In genomic region chr6:27311806-27312145, GRCh38 we compare ENCODE assay signal across 11 cellular contexts. TPM values are rescaled to one million over a fixed set of nuclear protein-coding genes. Genes with fewer than 3 reads are reported as not detected.
DNase-seq lines count a peak whose midpoint lies in the region; ATAC-seq and TF ChIP-seq lines count a peak whose summit lies in the region.
"Had no signal": no experiment of that assay in that cellular context is flagged by ENCODE, and none has a peak within 500 bp of the region (broad histone marks: within the 10 kb centered on the region; RNA-seq: fewer than 3 reads in every experiment).

No MANE protein-coding gene starts in this region.

- no peaks in the 10 kb centered on the region for H4K20me1 ChIP-seq in PC-9 (ENCODE audit: insufficient read depth)

- no peaks in the 10 kb centered on the region for H3K79me1 ChIP-seq in neuronal stem cell (ENCODE audit: low read depth, low read length)

- TF ChIP-seq CTCF in CD4-positive, alpha-beta T cell (IDR thresholded peaks at IDR 0.05) = no peak
- TF ChIP-seq CTCF in PC-9 (conservative IDR thresholded peaks at IDR 0.05) (no peak), epithelial cell of proximal tubule (conservative IDR thresholded peaks at IDR 0.05; ENCODE audit: low read depth, low read length) (no peak)

- BruUV-seq in PC-9 (replicated peaks; lab: Mats Ljungman, UMichigan) = no TSS peak

- H2BK15ac ChIP-seq in neuronal stem cell (ENCODE audit: low read length) = no peak overlapping the region

- no peaks in the 10 kb centered on the region for H3K9me3 ChIP-seq in CD4-positive, alpha-beta T cell (ENCODE audit: control insufficient read depth, low read length)
- peaks cover 6% of the 10 kb centered on the region for H3K9me3 ChIP-seq in PC-9 (ENCODE audit: insufficient read depth, low read depth)
- H3K9me3 ChIP-seq in neuronal stem cell (replicated peaks in 1 of 2; ENCODE audit: control insufficient read depth in 2 of 2, insufficient read depth in 1 of 2, low read depth in 1 of 2, low read length in 2 of 2) = peaks cover 0 to 5% of the 10 kb centered on the region in 2 donors

- H3K27ac Mint-ChIP-seq in CD4-positive, alpha-beta T cell = no peak overlapping the region

- POLR2A ChIA-PET in CD4-positive, alpha-beta T cell (lab: Charles Lee) = interaction anchor here (1.0 to 1.6 kb wide), 2 partner anchors 134 to 167 kb away, joined by 6 to 10 read pairs; no protein-coding TSS in a partner anchor
- POLR2A ChIA-PET in PC-9 (lab: Charles Lee; ENCODE audit: unreplicated experiment) = no interaction called here

- H3F3A ChIP-seq in PC-9 (ENCODE audit: insufficient read depth, low read depth) = no peaks in the 10 kb centered on the region

- H3K27me3 Mint-ChIP-seq in CD4-positive, alpha-beta T cell = peaks cover 92% of the 10 kb centered on the region

- H3K14ac ChIP-seq in neuronal stem cell (ENCODE audit: low read length) = no peak overlapping the region

- H3K9me3 Mint-ChIP-seq in CD4-positive, alpha-beta T cell = no peaks in the 10 kb centered on the region

- no peak for ATAC-seq in CD4-positive, alpha-beta T cell (ENCODE audit: poor library complexity)

- no peaks in the 10 kb centered on the region for H3K9me2 ChIP-seq in PC-9 (ENCODE audit: insufficient read depth)

- peak overlapping the region; percentile 77; the same call in 1 of the 2 replicates for H3K4me2 ChIP-seq in PC-9
- H3K4me2 ChIP-seq in neuronal stem cell (ENCODE audit: insufficient read depth, low read length, poor library complexity, severe bottlenecking) = peak overlapping the region; percentile 87

- H3K4ac ChIP-seq in neuronal stem cell (ENCODE audit: low read length) = no peak overlapping the region

- peak overlapping the region; percentile 83 for H3K4me3 Mint-ChIP-seq in CD4-positive, alpha-beta T cell

- CTCF ChIA-PET in CD4-positive, alpha-beta T cell (lab: Charles Lee) = interaction anchor here (0.9 to 1.9 kb wide), 4 partner anchors 137 to 584 kb away, joined by 3 to 10 read pairs (median 4); a partner anchor contains a TSS
- CTCF ChIA-PET in PC-9 (lab: Charles Lee) = interaction anchor here (1.0 to 1.8 kb wide), 2 partner anchors 61 to 440 kb away, joined by 3 to 10 read pairs; no protein-coding TSS in a partner anchor

- no peak overlapping the region for H2AFZ ChIP-seq in PC-9
- H2AFZ ChIP-seq in neuronal stem cell (ENCODE audit: low read length) = peak overlapping the region; percentile 91

- H2BK5ac ChIP-seq in neuronal stem cell (ENCODE audit: low read length) = no peak overlapping the region

- no peak overlapping the region for H4K91ac ChIP-seq in neuronal stem cell (ENCODE audit: low read depth, low read length, poor library complexity)

- H3K4me3 ChIP-seq in PC-9 (no peak overlapping the region), epithelial cell of proximal tubule (ENCODE audit: low read depth, low read length) (peak overlapping the region; percentile 74), neuronal stem cell (ENCODE audit: low read length in 2 of 2) (peak overlapping the region; percentile 38 to 86)

- H3K9ac ChIP-seq in neuronal stem cell (ENCODE audit: low read depth, low read length, poor library complexity) = peak overlapping the region; percentile 75

- no peaks in the 10 kb centered on the region for H3K79me2 ChIP-seq in PC-9 (ENCODE audit: low read depth)

- no peak overlapping the region for H3K18ac ChIP-seq in neuronal stem cell (ENCODE audit: low read length)

- peak overlapping the region; percentile 82 for H3K23ac ChIP-seq in neuronal stem cell (ENCODE audit: low read depth, low read length, poor library complexity)

- intact Hi-C loops in CD4-positive, alpha-beta T cell (cut with DNase I, micrococcal nuclease) = loop anchor here (2.0 to 5.0 kb wide), 9 partner anchors 124 to 583 kb away; partner anchors contain the start of gene ZNF184 (in 1 of the 2)
- intact Hi-C loops in PC-9 (cut with micrococcal nuclease; ENCODE audit: unreplicated experiment) = loop anchor here (1.0 to 5.0 kb wide), 7 partner anchors 122 to 443 kb away; partner anchors contain the start of gene ZNF184

- no peak overlapping the region for H3K27ac ChIP-seq in CD4-positive, alpha-beta T cell (ENCODE audit: low read depth, low read length)
- H3K27ac ChIP-seq in PC-9 (no peak overlapping the region), neuronal stem cell (replicated peaks; ENCODE audit: low read length) (no peak overlapping the region)

- H3K4me1 Mint-ChIP-seq in CD4-positive, alpha-beta T cell (ENCODE audit: low read depth) = peaks cover 6% of the 10 kb centered on the region

- no peak overlapping the region for H2BK120ac ChIP-seq in neuronal stem cell (ENCODE audit: low read depth, low read length)

- H3K4me1 ChIP-seq in PC-9 (replicated peaks; ENCODE audit: insufficient read depth) (no peaks in the 10 kb centered on the region), neuronal stem cell (ENCODE audit: control insufficient read depth in 2 of 2, insufficient read depth in 1 of 2, low read depth in 1 of 2, low read length in 2 of 2) (peaks cover 0 to 1% of the 10 kb centered on the region in 2 donors)

- H2BK12ac ChIP-seq in neuronal stem cell (ENCODE audit: low read length) = no peak overlapping the region

- no peak for DNase-seq in CD4-positive, alpha-beta T cell
- no peak for DNase-seq in PC-9
- DNase-seq in epithelial cell of proximal tubule (ENCODE audit: low read depth) = no peak
- no peak for DNase-seq in neuronal stem cell (ENCODE audit: low spot score)
- DNase-seq in effector CD4-positive, alpha-beta T cell = no peak
- DNase-seq in KG1 (lab: John Stamatoyannopoulos, UW) = no peak
- DNase-seq in SW 1271 (lab: John Stamatoyannopoulos, UW) = no peak
- DNase-seq in stimulated activated naive CD4-positive, alpha-beta T cell (lab: John Stamatoyannopoulos, UW) = no peak
- DNase-seq: cerebellar nuclear complex, occipital lobe had no signal

- H3K27me3 ChIP-seq in CD4-positive, alpha-beta T cell (ENCODE audit: control insufficient read depth, insufficient read depth, low read length) = peaks cover 72% of the 10 kb centered on the region
- H3K27me3 ChIP-seq in PC-9 (ENCODE audit: insufficient read depth, low read depth) = 0 out of 2 replicates have a peak, but pooled peaks cover 3% of the 10 kb centered on the region
- H3K27me3 ChIP-seq in neuronal stem cell (ENCODE audit: control insufficient read depth in 3 of 3, insufficient read depth in 3 of 3, low read depth in 1 of 3, low read length in 3 of 3) = peaks cover 7 to 35% (median 28%) of the 10 kb centered on the region in 3 experiments

- H2AK5ac ChIP-seq in neuronal stem cell (ENCODE audit: low read depth, low read length) = no peak overlapping the region

- no peaks in the 10 kb centered on the region for H3K36me3 Mint-ChIP-seq in CD4-positive, alpha-beta T cell (ENCODE audit: low read depth)

- H3K36me3 ChIP-seq in PC-9 (ENCODE audit: low read depth) (no peaks in the 10 kb centered on the region), neuronal stem cell (replicated peaks in 1 of 2; ENCODE audit: control insufficient read depth in 2 of 2, insufficient read depth in 2 of 2, low read length in 2 of 2) (no peaks in the 10 kb centered on the region)

- WGBS in neuronal stem cell (ENCODE audit: extremely low coverage in 2 of 2, insufficient read length in 2 of 2, insufficient replicate concordance in 1 of 2), 2 donors = no CpG with 5 or more reads among the region's 19 CpGs

- no peak overlapping the region for H4K8ac ChIP-seq in neuronal stem cell (ENCODE audit: low read depth, low read length)

RNA-seq across cellular contexts. Expression of gene POM121L2, which starts 0.3 kb away (rescaled TPM):
- total RNA-seq in CD4-positive, alpha-beta T cell = not detected
- 0.26 TPM in 1 of 2 replicates, not detected in the other for total RNA-seq in PC-9 (2021)
- not detected in 2 replicates for total RNA-seq in epithelial cell of proximal tubule
- polyA plus RNA-seq in neuronal stem cell (2013, experiment 1 of 2) = not detected
- polyA plus RNA-seq in neuronal stem cell (2013, experiment 2 of 2) = 0.03 TPM
- total RNA-seq: occipital lobe, temporal lobe had no signal
